2 cellular contexts compared by ENCODE assay signal in the genomic region with DNA sequence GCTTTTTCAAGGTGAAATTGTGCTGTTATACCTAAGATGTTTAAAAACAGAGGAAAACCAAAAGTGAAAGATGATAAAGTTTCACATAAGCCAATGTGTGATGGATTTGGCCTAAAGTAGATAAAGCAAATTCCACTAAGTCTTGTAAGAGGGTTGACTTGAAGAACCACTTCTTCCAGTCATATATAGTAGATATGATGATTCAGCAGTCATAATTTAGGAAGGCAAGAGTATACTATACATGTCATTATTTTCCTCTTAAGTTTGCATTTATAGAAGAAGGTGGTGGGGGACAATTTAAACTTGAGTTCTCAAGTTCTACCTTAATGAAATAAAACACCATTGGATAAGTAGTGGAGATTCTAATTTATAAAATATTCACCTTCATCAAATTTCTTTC.
TF ChIP-seq lines count a peak whose summit lies in the region.

No MANE protein-coding gene starts in this region.

TF ChIP-seq in HCT116, 20 proteins besides CTCF, POLR2A, EP300 and RAD21:
- no peak for TF ChIP-seq POLR2AphosphoS5 (IDR thresholded peaks at IDR 0.05; ENCODE audit: low read depth, low read length)
- TF ChIP-seq JUND (IDR thresholded peaks at IDR 0.05) = no peak
- TF ChIP-seq, protein P1, sequence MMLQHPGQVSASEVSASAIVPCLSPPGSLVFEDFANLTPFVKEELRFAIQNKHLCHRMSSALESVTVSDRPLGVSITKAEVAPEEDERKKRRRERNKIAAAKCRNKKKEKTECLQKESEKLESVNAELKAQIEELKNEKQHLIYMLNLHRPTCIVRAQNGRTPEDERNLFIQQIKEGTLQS (IDR thresholded peaks at IDR 0.05) = no peak
- no peak for TF ChIP-seq ELF1 (IDR thresholded peaks at IDR 0.05; ENCODE audit: borderline replicate concordance, low read depth)
- no peak for TF ChIP-seq ZFX (IDR thresholded peaks at IDR 0.05)
- no peak for TF ChIP-seq EZH2 (IDR thresholded peaks at IDR 0.05)
- TF ChIP-seq EZH2phosphoT487 (IDR thresholded peaks at IDR 0.05; ENCODE audit: borderline replicate concordance) = no peak
- TF ChIP-seq, protein P2, sequence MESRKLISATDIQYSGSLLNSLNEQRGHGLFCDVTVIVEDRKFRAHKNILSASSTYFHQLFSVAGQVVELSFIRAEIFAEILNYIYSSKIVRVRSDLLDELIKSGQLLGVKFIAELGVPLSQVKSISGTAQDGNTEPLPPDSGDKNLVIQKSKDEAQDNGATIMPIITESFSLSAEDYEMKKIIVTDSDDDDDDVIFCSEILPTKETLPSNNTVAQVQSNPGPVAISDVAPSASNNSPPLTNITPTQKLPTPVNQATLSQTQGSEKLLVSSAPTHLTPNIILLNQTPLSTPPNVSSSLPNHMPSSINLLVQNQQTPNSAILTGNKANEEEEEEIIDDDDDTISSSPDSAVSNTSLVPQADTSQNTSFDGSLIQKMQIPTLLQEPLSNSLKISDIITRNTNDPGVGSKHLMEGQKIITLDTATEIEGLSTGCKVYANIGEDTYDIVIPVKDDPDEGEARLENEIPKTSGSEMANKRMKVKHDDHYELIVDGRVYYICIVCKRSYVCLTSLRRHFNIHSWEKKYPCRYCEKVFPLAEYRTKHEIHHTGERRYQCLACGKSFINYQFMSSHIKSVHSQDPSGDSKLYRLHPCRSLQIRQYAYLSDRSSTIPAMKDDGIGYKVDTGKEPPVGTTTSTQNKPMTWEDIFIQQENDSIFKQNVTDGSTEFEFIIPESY (IDR thresholded peaks at IDR 0.05; ENCODE audit: extremely low read depth, insufficient replicate concordance, low read length) = no peak

TF ChIP-seq in K562, 482 proteins besides CTCF, POLR2A, EP300 and RAD21:
- TF ChIP-seq, protein P3, sequence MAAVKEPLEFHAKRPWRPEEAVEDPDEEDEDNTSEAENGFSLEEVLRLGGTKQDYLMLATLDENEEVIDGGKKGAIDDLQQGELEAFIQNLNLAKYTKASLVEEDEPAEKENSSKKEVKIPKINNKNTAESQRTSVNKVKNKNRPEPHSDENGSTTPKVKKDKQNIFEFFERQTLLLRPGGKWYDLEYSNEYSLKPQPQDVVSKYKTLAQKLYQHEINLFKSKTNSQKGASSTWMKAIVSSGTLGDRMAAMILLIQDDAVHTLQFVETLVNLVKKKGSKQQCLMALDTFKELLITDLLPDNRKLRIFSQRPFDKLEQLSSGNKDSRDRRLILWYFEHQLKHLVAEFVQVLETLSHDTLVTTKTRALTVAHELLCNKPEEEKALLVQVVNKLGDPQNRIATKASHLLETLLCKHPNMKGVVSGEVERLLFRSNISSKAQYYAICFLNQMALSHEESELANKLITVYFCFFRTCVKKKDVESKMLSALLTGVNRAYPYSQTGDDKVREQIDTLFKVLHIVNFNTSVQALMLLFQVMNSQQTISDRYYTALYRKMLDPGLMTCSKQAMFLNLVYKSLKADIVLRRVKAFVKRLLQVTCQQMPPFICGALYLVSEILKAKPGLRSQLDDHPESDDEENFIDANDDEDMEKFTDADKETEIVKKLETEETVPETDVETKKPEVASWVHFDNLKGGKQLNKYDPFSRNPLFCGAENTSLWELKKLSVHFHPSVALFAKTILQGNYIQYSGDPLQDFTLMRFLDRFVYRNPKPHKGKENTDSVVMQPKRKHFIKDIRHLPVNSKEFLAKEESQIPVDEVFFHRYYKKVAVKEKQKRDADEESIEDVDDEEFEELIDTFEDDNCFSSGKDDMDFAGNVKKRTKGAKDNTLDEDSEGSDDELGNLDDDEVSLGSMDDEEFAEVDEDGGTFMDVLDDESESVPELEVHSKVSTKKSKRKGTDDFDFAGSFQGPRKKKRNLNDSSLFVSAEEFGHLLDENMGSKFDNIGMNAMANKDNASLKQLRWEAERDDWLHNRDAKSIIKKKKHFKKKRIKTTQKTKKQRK (IDR thresholded peaks at IDR 0.05; ENCODE audit: borderline replicate concordance, low read depth, low read length) = no peak
- TF ChIP-seq FOSL1 (tag; conservative IDR thresholded peaks at IDR 0.05) (no peak), PHF20 (IDR thresholded peaks at IDR 0.05; ENCODE audit: partially characterized antibody) (no peak), SMARCA4 (IDR thresholded peaks at IDR 0.05) (no peak), MAFF (IDR thresholded peaks at IDR 0.05; ENCODE audit: low read length) (0 out of 2 replicates have a peak, but pooled peaks have one; percentile 18), POLR3G (IDR thresholded peaks at IDR 0.05; ENCODE audit: extremely low read depth, insufficient read length, insufficient replicate concordance) (no peak), MAFG (tag; conservative IDR thresholded peaks at IDR 0.05) (peak; percentile 66), STAT5A (IDR thresholded peaks at IDR 0.05; ENCODE audit: borderline replicate concordance, low read length) (no peak), MED1 (CRISPR knock-in tag; IDR thresholded peaks at IDR 0.05; ENCODE audit: borderline replicate concordance) (no peak), ZNF316 (IDR thresholded peaks at IDR 0.05) (peak; percentile 88), SAFB2 (IDR thresholded peaks at IDR 0.05; ENCODE audit: borderline replicate concordance, low read depth, low read length, severe bottlenecking) (no peak), ATF7 (IDR thresholded peaks at IDR 0.05) (no peak), C11orf30 (IDR thresholded peaks at IDR 0.05; ENCODE audit: low read depth) (peak; percentile 77), YY1 (IDR thresholded peaks at IDR 0.05; ENCODE audit: borderline replicate concordance in 1 of 3, control insufficient read depth in 1 of 3, extremely low read depth in 1 of 3, insufficient read depth in 3 of 3, insufficient read length in 1 of 3, insufficient replicate concordance in 2 of 3, low read depth in 1 of 3, low read length in 2 of 3) (no peak), ELF4 (CRISPR knock-in tag; IDR thresholded peaks at IDR 0.05) (no peak), MAFK (IDR thresholded peaks at IDR 0.05; ENCODE audit: low read length) (peak; percentile 16; the same call in 1 of the 2 replicates)
- TF ChIP-seq, protein P4, sequence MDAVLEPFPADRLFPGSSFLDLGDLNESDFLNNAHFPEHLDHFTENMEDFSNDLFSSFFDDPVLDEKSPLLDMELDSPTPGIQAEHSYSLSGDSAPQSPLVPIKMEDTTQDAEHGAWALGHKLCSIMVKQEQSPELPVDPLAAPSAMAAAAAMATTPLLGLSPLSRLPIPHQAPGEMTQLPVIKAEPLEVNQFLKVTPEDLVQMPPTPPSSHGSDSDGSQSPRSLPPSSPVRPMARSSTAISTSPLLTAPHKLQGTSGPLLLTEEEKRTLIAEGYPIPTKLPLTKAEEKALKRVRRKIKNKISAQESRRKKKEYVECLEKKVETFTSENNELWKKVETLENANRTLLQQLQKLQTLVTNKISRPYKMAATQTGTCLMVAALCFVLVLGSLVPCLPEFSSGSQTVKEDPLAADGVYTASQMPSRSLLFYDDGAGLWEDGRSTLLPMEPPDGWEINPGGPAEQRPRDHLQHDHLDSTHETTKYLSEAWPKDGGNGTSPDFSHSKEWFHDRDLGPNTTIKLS (IDR thresholded peaks at IDR 0.05; ENCODE audit: borderline replicate concordance, low read depth) = no peak
- TF ChIP-seq, protein P5, sequence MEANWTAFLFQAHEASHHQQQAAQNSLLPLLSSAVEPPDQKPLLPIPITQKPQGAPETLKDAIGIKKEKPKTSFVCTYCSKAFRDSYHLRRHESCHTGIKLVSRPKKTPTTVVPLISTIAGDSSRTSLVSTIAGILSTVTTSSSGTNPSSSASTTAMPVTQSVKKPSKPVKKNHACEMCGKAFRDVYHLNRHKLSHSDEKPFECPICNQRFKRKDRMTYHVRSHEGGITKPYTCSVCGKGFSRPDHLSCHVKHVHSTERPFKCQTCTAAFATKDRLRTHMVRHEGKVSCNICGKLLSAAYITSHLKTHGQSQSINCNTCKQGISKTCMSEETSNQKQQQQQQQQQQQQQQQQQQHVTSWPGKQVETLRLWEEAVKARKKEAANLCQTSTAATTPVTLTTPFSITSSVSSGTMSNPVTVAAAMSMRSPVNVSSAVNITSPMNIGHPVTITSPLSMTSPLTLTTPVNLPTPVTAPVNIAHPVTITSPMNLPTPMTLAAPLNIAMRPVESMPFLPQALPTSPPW (CRISPR knock-in tag; IDR thresholded peaks at IDR 0.05) = no peak
TF ChIP-seq in K562: peak in this region for 5.
